Comparison of ENCODE assay signal across 8 cellular contexts in the genomic region with DNA sequence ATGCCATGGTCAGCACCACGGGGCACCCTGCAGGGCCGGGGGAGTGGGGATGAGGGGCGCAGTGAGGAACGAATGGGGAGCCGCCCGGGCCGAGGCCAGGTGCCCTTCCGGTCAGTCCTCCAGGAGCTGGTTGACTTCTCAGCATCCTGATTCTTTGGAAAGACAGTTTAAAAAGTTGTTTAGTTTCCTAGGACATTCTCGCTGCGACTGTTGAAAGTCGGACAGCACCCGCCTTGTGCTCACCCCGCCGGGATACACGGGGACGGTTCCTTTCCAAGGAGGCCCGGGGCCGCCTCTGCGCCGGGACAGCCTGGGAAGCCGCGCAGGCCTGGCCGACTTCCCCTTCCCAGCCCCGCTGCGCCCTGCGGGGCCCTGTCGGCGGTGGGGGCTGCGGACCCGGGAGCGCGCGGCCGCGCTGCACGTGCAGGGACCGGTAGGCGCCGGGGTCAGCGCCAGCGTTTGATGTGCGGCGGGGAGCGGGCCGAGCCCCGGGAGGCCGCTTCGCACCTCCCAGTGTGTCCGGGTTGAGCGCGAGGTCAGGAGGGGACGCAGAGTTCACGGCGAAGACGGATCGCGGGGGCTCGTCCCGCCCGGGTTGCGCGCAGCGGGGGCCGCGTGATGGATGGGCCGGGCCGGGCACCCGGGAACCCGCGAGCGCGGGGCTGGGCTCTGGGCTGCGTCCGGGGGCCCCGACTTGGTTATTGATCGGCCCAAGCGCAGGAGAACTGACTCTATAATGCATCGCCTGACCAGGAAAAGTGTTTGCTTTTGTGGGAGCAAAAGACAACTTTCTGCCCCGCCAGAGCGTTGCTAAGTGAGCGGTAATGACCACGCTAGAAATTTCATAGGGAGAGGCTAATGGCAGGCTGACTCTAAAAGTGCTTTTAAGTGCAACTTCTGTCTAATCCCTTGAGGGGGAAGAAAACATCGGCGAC. TPM values are rescaled to one million over a fixed set of nuclear protein-coding genes. Genes with fewer than 3 reads are reported as not detected.
DNase-seq lines count a peak whose midpoint lies in the region; ATAC-seq and TF ChIP-seq lines count a peak whose summit lies in the region.

No MANE protein-coding gene starts in this region.

- peaks cover 0 to 3% (median 0%) of the 10 kb centered on the region in 3 donors for H3K4me1 ChIP-seq in skeletal muscle tissue (ENCODE audit: control insufficient read depth in 3 of 3, insufficient read depth in 3 of 3, low read length in 3 of 3)

- H3K27me3 ChIP-seq in skeletal muscle tissue (ENCODE audit: control insufficient read depth in 3 of 3, insufficient read depth in 3 of 3, low read length in 3 of 3), result peaks cover 0 to 13% (median 8%) of the 10 kb centered on the region in 3 donors

- peak overlapping the region in 1 of 3 donors; percentile 10 for H3K9ac ChIP-seq in skeletal muscle tissue (ENCODE audit: low read depth in 1 of 3, low read length in 3 of 3)

- H3K27ac ChIP-seq in skeletal muscle tissue (ENCODE audit: low read depth, low read length), result no peak overlapping the region

- in situ Hi-C loops in G401 (cut with HindIII; ENCODE audit: low sequenced_read_pairs), result no loop called here

- ATAC-seq in GM19395 (IDR thresholded peaks at IDR 0.05; ENCODE audit: unreplicated experiment), result no peak

- no peaks in the 10 kb centered on the region for H3K36me3 ChIP-seq in skeletal muscle tissue (ENCODE audit: control insufficient read depth in 3 of 3, insufficient read depth in 3 of 3, low read length in 3 of 3)

- TF ChIP-seq CTCF in HFF-Myc (IDR thresholded peaks at IDR 0.05; ENCODE audit: low read depth, low read length, missing control alignments), result no peak

- H3K9me3 ChIP-seq in skeletal muscle tissue (ENCODE audit: control insufficient read depth in 3 of 3, low read length in 3 of 3), result peaks cover 0 to 2% (median 0%) of the 10 kb centered on the region in 3 donors

- peak overlapping the region; percentile 30 for H3K4me3 ChIP-seq in HFF-Myc (replicated peaks; ENCODE audit: low read depth, low read length)
- H3K4me3 ChIP-seq in skeletal muscle tissue (ENCODE audit: low read length in 3 of 3), result peak overlapping the region in 2 of 3 donors; percentile 36 to 60

- no peak for DNase-seq in HFF-Myc (ENCODE audit: extremely low read depth, low read depth)
- peak; percentile 58 for DNase-seq in astrocyte of the hippocampus (ENCODE audit: low read depth, low spot score)
- peak; percentile 60 for DNase-seq in iPS-NIHi7 (ENCODE audit: extremely low spot score)
- no peak for DNase-seq in GM19238 (ENCODE audit: insufficient read length, low spot score)
- no peak for DNase-seq in G401 (ENCODE audit: low spot score)
- no peak for DNase-seq in T-helper 9 cell

RNA-seq across cellular contexts. Expression of gene SMIM21, which starts 28.0 kb away (rescaled TPM):
- total RNA-seq in skeletal muscle tissue, result not detected
- total RNA-seq in G401 (2014; rRNA removed; shearing (Covaris generic)), result 0.06 TPM in 1 of 2 replicates, not detected in the other

Comparison
In these comparisons a context has a peak if more than half of its experiments do, and no peak if none do; other contexts are left out.
1. DNase-seq: peak in astrocyte of the hippocampus (single experiment) and iPS-NIHi7 (single experiment); none in HFF-Myc (single experiment), GM19238 (single experiment), G401 (single experiment) and T-helper 9 cell (single experiment).